Comparison of ENCODE assay signal across 9 cellular contexts in the genomic region with DNA sequence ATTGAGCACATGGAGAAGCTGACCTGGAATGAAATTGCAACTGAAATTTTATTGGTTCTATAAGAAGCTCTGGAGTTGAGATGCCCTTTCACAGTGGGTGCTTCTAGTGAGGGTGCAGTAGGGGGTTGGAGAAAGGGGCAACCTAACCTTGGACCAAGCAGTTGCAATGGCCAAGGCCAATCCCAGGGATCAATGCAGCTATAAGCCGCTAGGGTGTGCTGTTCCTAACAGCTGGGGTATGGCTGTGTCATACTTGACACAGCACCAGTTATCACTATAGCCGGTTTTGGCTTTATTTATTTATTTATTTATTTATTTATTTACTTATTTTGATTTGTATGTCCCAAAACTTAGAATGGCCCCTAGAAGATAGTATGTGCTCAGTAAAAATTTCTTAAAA.
DNase-seq lines count a peak whose midpoint lies in the region; ATAC-seq and TF ChIP-seq lines count a peak whose summit lies in the region.
"Had no signal": no experiment of that assay in that cellular context is flagged by ENCODE, and none has a peak within 500 bp of the region (broad histone marks: within the 10 kb centered on the region; RNA-seq: fewer than 3 reads in every experiment).

No MANE protein-coding gene starts in this region.

- peaks cover 11% of the 10 kb centered on the region for H3K4me1 Mint-ChIP-seq in nephron
- H3K4me1 Mint-ChIP-seq: B cell had no signal

- ATAC-seq in HG02870 (IDR thresholded peaks at IDR 0.05; ENCODE audit: unreplicated experiment): peak; percentile 72
- ATAC-seq in SK-N-SH treated with all-trans-retinoic acid at 6 μM for 48 hours: peak; percentile 89

- peak in 2 of 3 experiments; percentile 11 to 30 for TF ChIP-seq CTCF in nephron (IDR thresholded peaks at IDR 0.05; ENCODE audit: unreplicated experiment in 3 of 3)

- H3K9me3 Mint-ChIP-seq in nephron: no peaks in the 10 kb centered on the region

- H3K27me3 Mint-ChIP-seq in nephron (ENCODE audit: low read depth): no peaks in the 10 kb centered on the region
- H3K27me3 Mint-ChIP-seq: B cell had no signal

- DNase-seq in NCI-H2227 (lab: John Stamatoyannopoulos, UW; ENCODE audit: unreplicated experiment) (peak; percentile 4), NCI-H2227 treated with DMSO at 0.1 percent for 48 hours (lab: John Stamatoyannopoulos, UW) (no peak), NCI-H226 (no peak), occipital lobe (lab: John Stamatoyannopoulos, UW) (no peak)
- DNase-seq in activated CD8-positive, alpha-beta memory T cell treated with anti-CD3 and anti-CD28 coated beads for 24 hours: no peak

- no peaks in the 10 kb centered on the region for H3K36me3 Mint-ChIP-seq in nephron (ENCODE audit: low read depth)

- no peak overlapping the region for H3K4me3 Mint-ChIP-seq in nephron
- H3K4me3 Mint-ChIP-seq: B cell had no signal

- no peak overlapping the region for H3K27ac Mint-ChIP-seq in nephron
- H3K27ac Mint-ChIP-seq: B cell had no signal

TF ChIP-seq in SK-N-SH treated with all-trans-retinoic acid at 6 μM for 48 hours, 23 proteins besides CTCF, POLR2A, EP300 and RAD21:
- no peak for TF ChIP-seq TCF4 (CRISPR knock-in tag; IDR thresholded peaks at IDR 0.05; ENCODE audit: borderline replicate concordance)
- no peak for TF ChIP-seq GLIS3 (CRISPR knock-in tag; IDR thresholded peaks at IDR 0.05)
- no peak for TF ChIP-seq ZFP3 (CRISPR knock-in tag; IDR thresholded peaks at IDR 0.05)
- no peak for TF ChIP-seq ZC3H10 (CRISPR knock-in tag; IDR thresholded peaks at IDR 0.05)
